9 cellular contexts compared by ENCODE assay signal in the genomic region with DNA sequence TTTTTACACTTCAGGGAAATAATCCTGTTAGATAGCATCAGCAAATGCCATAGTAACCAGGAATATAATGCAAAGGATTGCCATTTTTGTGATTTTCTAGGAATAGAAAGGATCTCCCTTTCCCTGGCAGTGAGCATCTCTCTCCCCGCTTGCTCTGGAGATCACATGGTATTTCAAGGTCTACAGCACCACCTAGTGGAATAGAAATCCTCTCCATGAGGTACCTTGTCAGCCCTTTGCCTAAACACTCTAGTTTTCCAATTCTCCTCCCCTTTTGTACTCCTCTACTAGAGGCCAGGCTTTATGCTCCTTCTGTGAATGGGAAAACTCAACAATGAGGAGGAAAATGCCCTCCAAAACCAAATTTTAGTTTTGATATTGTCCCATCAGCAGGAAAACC.
DNase-seq lines count a peak whose midpoint lies in the region; ATAC-seq, FAIRE-seq and TF ChIP-seq lines count a peak whose summit lies in the region.
"Had no signal": no experiment of that assay in that cellular context is flagged by ENCODE, and none has a peak within 500 bp of the region (broad histone marks: within the 10 kb centered on the region; RNA-seq: fewer than 3 reads in every experiment).

No MANE protein-coding gene starts in this region.

- peaks cover 31% of the 10 kb centered on the region for H3K9me3 Mint-ChIP-seq in activated CD4-positive, alpha-beta T cell treated with anti-CD3 and anti-CD28 coated beads, Interleukin-2, amount 10 ng/mL, durations not matched to agents 24 days and 14 days

- H3K27ac Mint-ChIP-seq in activated CD4-positive, alpha-beta T cell treated with anti-CD3 and anti-CD28 coated beads, Interleukin-2, amount 10 ng/mL, durations not matched to agents 24 days and 14 days, result no peak overlapping the region

- intact Hi-C loops in activated CD4-positive, alpha-beta T cell treated with anti-CD3 and anti-CD28 coated beads, Interleukin-2, amount 10 ng/mL, durations not matched to agents 24 days and 14 days (cut with micrococcal nuclease), result loop anchor here (1.0 kb wide), 1 partner anchor 168 kb away; no protein-coding TSS in a partner anchor

- no peaks in the 10 kb centered on the region for H3K4me1 Mint-ChIP-seq in activated CD4-positive, alpha-beta T cell treated with anti-CD3 and anti-CD28 coated beads, Interleukin-2, amount 10 ng/mL, durations not matched to agents 24 days and 14 days

- no peaks in the 10 kb centered on the region for H3K4me1 ChIP-seq in small intestine (ENCODE audit: control insufficient read depth in 2 of 2, insufficient read depth in 1 of 2, low read depth in 1 of 2, low read length in 1 of 2)

- no peak overlapping the region for H3K4me3 ChIP-seq in bronchial epithelial cell (ENCODE audit: low read depth, low read length)
- H3K4me3 ChIP-seq in small intestine (ENCODE audit: low read depth in 1 of 2, low read length in 2 of 2), result no peak overlapping the region

- H3K27me3 ChIP-seq in bronchial epithelial cell (ENCODE audit: control insufficient read depth, insufficient read depth, low read length), result no peaks in the 10 kb centered on the region
- no peaks in the 10 kb centered on the region for H3K27me3 ChIP-seq in small intestine (ENCODE audit: control insufficient read depth in 2 of 2, insufficient read depth in 2 of 2, low read length in 2 of 2)

- no peak for FAIRE-seq in bronchial epithelial cell (lab: Jason Lieb, UNC)
- no peak for FAIRE-seq in small intestine (lab: Jason Lieb, UNC)

- H3K9me3 ChIP-seq in small intestine (ENCODE audit: control insufficient read depth, low read depth), result peaks cover 4% of the 10 kb centered on the region

- peaks cover 78% of the 10 kb centered on the region for H3K36me3 Mint-ChIP-seq in activated CD4-positive, alpha-beta T cell treated with anti-CD3 and anti-CD28 coated beads, Interleukin-2, amount 10 ng/mL, durations not matched to agents 24 days and 14 days (ENCODE audit: low read depth)

- WGBS in small intestine, 3 donors, result 89 to 100% (median 95%) methylated on average over 1 of the region's 1 CpG

- no peak overlapping the region for H3K27ac ChIP-seq in small intestine (ENCODE audit: low read depth in 1 of 2, low read length in 1 of 2)

- peak; percentile 26 for TF ChIP-seq CTCF in bronchial epithelial cell (IDR thresholded peaks at IDR 0.05; ENCODE audit: insufficient read depth, low read length, severe bottlenecking)

- no peak overlapping the region for H3K4me3 Mint-ChIP-seq in activated CD4-positive, alpha-beta T cell treated with anti-CD3 and anti-CD28 coated beads, Interleukin-2, amount 10 ng/mL, durations not matched to agents 24 days and 14 days

- peaks cover 5% of the 10 kb centered on the region for H3K36me3 ChIP-seq in bronchial epithelial cell (ENCODE audit: control insufficient read depth, insufficient read depth, low read length)
- H3K36me3 ChIP-seq in small intestine (ENCODE audit: control insufficient read depth in 2 of 2, insufficient read depth in 2 of 2, low read length in 2 of 2), result peaks cover 4 to 22% of the 10 kb centered on the region in 2 donors

- DNase-seq in activated CD4-positive, alpha-beta T cell treated with anti-CD3 and anti-CD28 coated beads, Interleukin-2, amount 10 ng/mL, durations not matched to agents 24 days and 14 days, result peak; percentile 63
- DNase-seq in activated CD4-positive, alpha-beta T cell treated with anti-CD3 and anti-CD28 coated beads for 1 hour, result no peak
- DNase-seq in Kasumi-1 (lab: John Stamatoyannopoulos, UW) (peak; percentile 24 to 36), bronchial epithelial cell (ENCODE audit: low read depth) (peak; percentile 27), small intestine (peak; percentile 20), epidermal melanocyte (ENCODE audit: insufficient read length, low spot score) (no peak)
- DNase-seq: left cardiac atrium had no signal

- ATAC-seq in GM19452 (IDR thresholded peaks at IDR 0.05; ENCODE audit: unreplicated experiment) (no peak), HG02938 (IDR thresholded peaks at IDR 0.05; ENCODE audit: unreplicated experiment) (no peak)
- ATAC-seq: left cardiac atrium had no signal

- no peaks in the 10 kb centered on the region for H3K27me3 Mint-ChIP-seq in activated CD4-positive, alpha-beta T cell treated with anti-CD3 and anti-CD28 coated beads, Interleukin-2, amount 10 ng/mL, durations not matched to agents 24 days and 14 days

Comparison
In these comparisons a context has a peak if more than half of its experiments do, and no peak if none do; other contexts are left out.
1. DNase-seq: peak in activated CD4-positive, alpha-beta T cell treated with anti-CD3 and anti-CD28 coated beads, Interleukin-2, amount 10 ng/mL, durations not matched to agents 24 days and 14 days (single experiment), Kasumi-1 (2 of 2), bronchial epithelial cell (single experiment) and small intestine (single experiment); none in activated CD4-positive, alpha-beta T cell treated with anti-CD3 and anti-CD28 coated beads for 1 hour (single experiment) and epidermal melanocyte (single experiment).